8 cellular contexts compared by ENCODE assay signal in the genomic region with DNA sequence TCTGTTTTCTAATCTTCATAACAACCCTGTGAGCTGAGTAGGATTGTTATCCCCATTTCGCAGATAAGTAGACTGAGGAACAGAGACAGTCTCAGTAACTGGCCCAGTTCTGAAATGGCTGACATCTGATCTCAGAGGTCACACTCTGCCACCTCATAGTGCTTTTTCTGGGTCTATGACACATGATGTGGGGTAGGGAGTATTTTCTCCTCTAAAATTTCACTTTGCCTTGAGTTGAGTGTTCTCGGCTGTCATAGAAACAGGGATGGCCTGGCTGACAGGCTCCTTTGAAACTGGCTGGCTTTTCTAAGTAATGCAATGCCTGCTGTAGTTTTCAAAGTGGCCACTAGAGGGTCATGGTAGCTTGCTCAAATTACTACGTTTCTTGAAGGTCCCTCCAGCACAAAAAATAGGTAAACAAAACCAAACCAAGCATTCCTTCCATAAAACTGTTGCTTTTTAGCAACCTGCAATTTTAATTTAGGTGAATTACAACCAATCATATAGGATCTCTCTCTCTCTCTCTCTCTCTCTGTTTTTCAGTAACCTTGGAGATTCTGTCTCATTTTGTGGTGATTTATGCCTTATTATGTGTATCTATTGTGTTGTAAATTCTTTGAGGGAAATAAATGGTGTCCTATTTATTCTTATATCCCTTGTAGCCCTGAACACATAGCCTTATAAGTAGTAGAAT.
DNase-seq lines count a peak whose midpoint lies in the region; ATAC-seq lines count a peak whose summit lies in the region.

No MANE protein-coding gene starts in this region.

- POLR2A ChIA-PET in activated CD4-positive, alpha-beta T cell treated with anti-CD3 and anti-CD28 coated beads, Interleukin-2, amount 10 ng/mL, durations not matched to agents 7 days and 5 days (lab: Charles Lee), result no interaction called here

- ATAC-seq in GM18519 (IDR thresholded peaks at IDR 0.05; ENCODE audit: low FRiP score, unreplicated experiment) (peak; percentile 87), HG03064 (IDR thresholded peaks at IDR 0.05; ENCODE audit: low read depth, unreplicated experiment) (peak; percentile 65)

- H3K36me3 Mint-ChIP-seq in activated CD4-positive, alpha-beta T cell treated with anti-CD3 and anti-CD28 coated beads, Interleukin-2, amount 10 ng/mL, durations not matched to agents 7 days and 5 days (ENCODE audit: low read depth), result peaks cover 2% of the 10 kb centered on the region

- CTCF ChIA-PET in activated CD4-positive, alpha-beta T cell treated with anti-CD3 and anti-CD28 coated beads, Interleukin-2, amount 10 ng/mL, durations not matched to agents 7 days and 5 days (lab: Charles Lee), result interaction anchor here (0.7 to 1.4 kb wide), 3 partner anchors 9 to 449 kb away, joined by 3 to 5 read pairs (median 3); no protein-coding TSS in a partner anchor

- DNase-seq in AG08395 (ENCODE audit: low spot score), result peak; percentile 47
- DNase-seq in NCI-H446 (lab: John Stamatoyannopoulos, UW), result peak; percentile 55 to 83
- DNase-seq in activated CD4-positive, alpha-beta T cell treated with anti-CD3 and anti-CD28 coated beads, Interleukin-2, amount 10 ng/mL, durations not matched to agents 7 days and 5 days, result peak; percentile 77
- DNase-seq in dermis microvascular lymphatic vessel endothelial cell (ENCODE audit: low read depth in 2 of 2), result peak; percentile 35 to 72
- DNase-seq in lung microvascular endothelial cell (ENCODE audit: low read depth in 2 of 2), result peak; percentile 73 to 76
- peak; percentile 14 to 39 for DNase-seq in stimulated activated CD8-positive, alpha-beta memory T cell treated with anti-CD3 and anti-CD28 coated beads, Interleukin-2, amount 100 ng/mL, for 48 hours (ENCODE audit: low read depth in 2 of 2)

- H3K4me1 Mint-ChIP-seq in activated CD4-positive, alpha-beta T cell treated with anti-CD3 and anti-CD28 coated beads, Interleukin-2, amount 10 ng/mL, durations not matched to agents 7 days and 5 days, result peaks cover 14% of the 10 kb centered on the region

- H3K27ac Mint-ChIP-seq in activated CD4-positive, alpha-beta T cell treated with anti-CD3 and anti-CD28 coated beads, Interleukin-2, amount 10 ng/mL, durations not matched to agents 7 days and 5 days, result no peak overlapping the region

- H3K27me3 Mint-ChIP-seq in activated CD4-positive, alpha-beta T cell treated with anti-CD3 and anti-CD28 coated beads, Interleukin-2, amount 10 ng/mL, durations not matched to agents 7 days and 5 days, result peaks cover 3% of the 10 kb centered on the region

- H3K9me3 Mint-ChIP-seq in activated CD4-positive, alpha-beta T cell treated with anti-CD3 and anti-CD28 coated beads, Interleukin-2, amount 10 ng/mL, durations not matched to agents 7 days and 5 days, result no peaks in the 10 kb centered on the region

- no peak overlapping the region for H3K4me3 Mint-ChIP-seq in activated CD4-positive, alpha-beta T cell treated with anti-CD3 and anti-CD28 coated beads, Interleukin-2, amount 10 ng/mL, durations not matched to agents 7 days and 5 days

Comparison
In these comparisons a context has a peak if more than half of its experiments do, and no peak if none do; other contexts are left out.
1. Peak in every context shown above with its lines: DNase-seq and ATAC-seq.
2. DNase-seq: peak in every context shown above with its lines; median percentile 77 in activated CD4-positive, alpha-beta T cell treated with anti-CD3 and anti-CD28 coated beads, Interleukin-2, amount 10 ng/mL, durations not matched to agents 7 days and 5 days; 74 in lung microvascular endothelial cell; 69 in NCI-H446; 54 in dermis microvascular lymphatic vessel endothelial cell; 47 in AG08395; 26 in stimulated activated CD8-positive, alpha-beta memory T cell treated with anti-CD3 and anti-CD28 coated beads, Interleukin-2, amount 100 ng/mL, for 48 hours.